ENCODE assay signal across 2 cellular contexts in the genomic region with DNA sequence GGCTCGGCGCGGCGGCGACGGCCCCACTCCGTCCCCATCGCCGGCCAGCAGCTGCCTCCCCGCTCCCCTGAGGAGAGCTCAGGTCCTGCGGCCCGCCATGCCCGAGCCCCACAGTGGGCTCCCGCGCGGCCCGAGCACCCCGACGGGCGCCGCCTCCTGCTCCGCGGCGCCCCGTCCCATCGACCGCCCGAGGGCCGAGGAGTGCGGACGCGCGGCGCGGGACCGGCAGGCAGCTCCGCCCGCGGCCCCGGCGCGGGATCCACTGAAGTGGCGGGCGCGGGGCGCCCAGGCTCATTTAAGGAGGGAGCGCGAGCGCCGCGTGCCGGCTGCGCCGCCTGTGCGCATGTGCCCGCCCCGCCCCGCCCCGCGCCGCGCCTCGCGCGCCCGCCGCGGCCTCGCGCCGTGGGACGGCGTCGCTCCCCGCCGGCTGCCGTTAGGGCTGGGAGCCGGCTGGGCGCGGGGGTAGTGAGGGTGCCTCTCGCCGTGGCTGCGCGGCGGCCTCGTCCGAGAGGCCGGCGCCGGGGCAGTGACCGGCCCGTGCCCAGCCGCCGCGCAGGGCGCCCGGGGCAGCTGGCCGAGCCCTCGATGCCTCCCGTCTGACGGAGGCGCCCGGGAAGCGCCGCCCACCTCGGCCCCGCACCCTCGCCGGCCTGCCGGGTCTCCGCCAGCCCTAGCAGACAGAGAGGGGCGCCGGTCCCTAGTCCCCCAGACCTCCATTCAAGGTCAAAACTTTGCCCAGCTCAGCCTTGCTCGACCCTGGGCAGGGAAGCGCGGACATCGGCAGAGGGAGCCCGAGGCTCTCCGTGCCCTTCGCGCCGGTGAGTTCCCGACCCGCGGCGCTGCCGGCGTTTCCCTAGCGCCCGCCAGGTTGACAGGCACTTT.
TF ChIP-seq lines count a peak whose summit lies in the region.

NETO2 (minus strand) TSS at position 269 of the 882 bp plus-strand sequence. CDS start 333 bp downstream, outside the sequence.

TF ChIP-seq in PFSK-1, 5 proteins besides CTCF, POLR2A, EP300 and RAD21 (continued from another document):
- TF ChIP-seq, protein P1, sequence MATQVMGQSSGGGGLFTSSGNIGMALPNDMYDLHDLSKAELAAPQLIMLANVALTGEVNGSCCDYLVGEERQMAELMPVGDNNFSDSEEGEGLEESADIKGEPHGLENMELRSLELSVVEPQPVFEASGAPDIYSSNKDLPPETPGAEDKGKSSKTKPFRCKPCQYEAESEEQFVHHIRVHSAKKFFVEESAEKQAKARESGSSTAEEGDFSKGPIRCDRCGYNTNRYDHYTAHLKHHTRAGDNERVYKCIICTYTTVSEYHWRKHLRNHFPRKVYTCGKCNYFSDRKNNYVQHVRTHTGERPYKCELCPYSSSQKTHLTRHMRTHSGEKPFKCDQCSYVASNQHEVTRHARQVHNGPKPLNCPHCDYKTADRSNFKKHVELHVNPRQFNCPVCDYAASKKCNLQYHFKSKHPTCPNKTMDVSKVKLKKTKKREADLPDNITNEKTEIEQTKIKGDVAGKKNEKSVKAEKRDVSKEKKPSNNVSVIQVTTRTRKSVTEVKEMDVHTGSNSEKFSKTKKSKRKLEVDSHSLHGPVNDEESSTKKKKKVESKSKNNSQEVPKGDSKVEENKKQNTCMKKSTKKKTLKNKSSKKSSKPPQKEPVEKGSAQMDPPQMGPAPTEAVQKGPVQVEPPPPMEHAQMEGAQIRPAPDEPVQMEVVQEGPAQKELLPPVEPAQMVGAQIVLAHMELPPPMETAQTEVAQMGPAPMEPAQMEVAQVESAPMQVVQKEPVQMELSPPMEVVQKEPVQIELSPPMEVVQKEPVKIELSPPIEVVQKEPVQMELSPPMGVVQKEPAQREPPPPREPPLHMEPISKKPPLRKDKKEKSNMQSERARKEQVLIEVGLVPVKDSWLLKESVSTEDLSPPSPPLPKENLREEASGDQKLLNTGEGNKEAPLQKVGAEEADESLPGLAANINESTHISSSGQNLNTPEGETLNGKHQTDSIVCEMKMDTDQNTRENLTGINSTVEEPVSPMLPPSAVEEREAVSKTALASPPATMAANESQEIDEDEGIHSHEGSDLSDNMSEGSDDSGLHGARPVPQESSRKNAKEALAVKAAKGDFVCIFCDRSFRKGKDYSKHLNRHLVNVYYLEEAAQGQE (IDR thresholded peaks at IDR 0.05; ENCODE audit: insufficient read depth in 1 of 2, low read depth in 2 of 2, low read length in 2 of 2): no peak
TF ChIP-seq in PFSK-1: peak in this region for 2.

TF ChIP-seq in neural cell, 6 proteins besides CTCF, POLR2A, EP300 and RAD21 (continued from another document):
- TF ChIP-seq EZH2 (IDR thresholded peaks at IDR 0.05; ENCODE audit: borderline replicate concordance, insufficient read depth, low read length, poor library complexity, severe bottlenecking) (no peak), SMC3 (conservative IDR thresholded peaks at IDR 0.05; ENCODE audit: poor library complexity) (peak; percentile 81), TAF1 (IDR thresholded peaks at IDR 0.05; ENCODE audit: low read depth) (no peak)
